In genomic region chr2:237184923-237185580, GRCh38 we compare ENCODE assay signal across 18 cellular contexts.
DNase-seq lines count a peak whose midpoint lies in the region; ATAC-seq and TF ChIP-seq lines count a peak whose summit lies in the region.
"Had no signal": no experiment of that assay in that cellular context is flagged by ENCODE, and none has a peak within 500 bp of the region (broad histone marks: within the 10 kb centered on the region; RNA-seq: fewer than 3 reads in every experiment).

No MANE protein-coding gene starts in this region.

- H3K27ac Mint-ChIP-seq in activated CD4-positive, alpha-beta T cell treated with anti-CD3 and anti-CD28 coated beads, Interleukin-2, amount 10 ng/mL, durations not matched to agents 24 days and 14 days, result no peak overlapping the region
- H3K27ac Mint-ChIP-seq in nephron, result peak overlapping the region in 2 of 3 experiments; percentile 68 to 80

- POLR2A ChIA-PET in Panc1 (lab: Charles Lee), result no interaction called here

- H3K36me3 ChIP-seq in Panc1 (ENCODE audit: control insufficient read depth, insufficient read depth, low read length), result no peaks in the 10 kb centered on the region

- no peak overlapping the region for H3K4me3 ChIP-seq in Panc1 (ENCODE audit: low read depth in 2 of 2, low read length in 2 of 2)

- no peaks in the 10 kb centered on the region for H3K27me3 ChIP-seq in Panc1 (ENCODE audit: control insufficient read depth, insufficient read depth, low read length)

- no peaks in the 10 kb centered on the region for H3K9me3 Mint-ChIP-seq in activated CD4-positive, alpha-beta T cell treated with anti-CD3 and anti-CD28 coated beads, Interleukin-2, amount 10 ng/mL, durations not matched to agents 24 days and 14 days
- H3K9me3 Mint-ChIP-seq in nephron, result peaks cover 7% of the 10 kb centered on the region

- peaks cover 3% of the 10 kb centered on the region; the same call in 1 of the 2 replicates for H3K9me3 ChIP-seq in Panc1 (ENCODE audit: control insufficient read depth, insufficient read depth, low read depth, low read length)

- CTCF ChIA-PET in Panc1 (lab: Charles Lee), result no interaction called here

- H3K36me3 Mint-ChIP-seq in activated CD4-positive, alpha-beta T cell treated with anti-CD3 and anti-CD28 coated beads, Interleukin-2, amount 10 ng/mL, durations not matched to agents 24 days and 14 days (ENCODE audit: low read depth), result no peaks in the 10 kb centered on the region
- no peaks in the 10 kb centered on the region for H3K36me3 Mint-ChIP-seq in nephron (ENCODE audit: low read depth)

- H3K27me3 Mint-ChIP-seq in activated CD4-positive, alpha-beta T cell treated with anti-CD3 and anti-CD28 coated beads, Interleukin-2, amount 10 ng/mL, durations not matched to agents 24 days and 14 days, result peaks cover 6% of the 10 kb centered on the region
- H3K27me3 Mint-ChIP-seq in nephron (ENCODE audit: low read depth), result no peaks in the 10 kb centered on the region

- no peaks in the 10 kb centered on the region for H3K4me1 Mint-ChIP-seq in activated CD4-positive, alpha-beta T cell treated with anti-CD3 and anti-CD28 coated beads, Interleukin-2, amount 10 ng/mL, durations not matched to agents 24 days and 14 days
- H3K4me1 Mint-ChIP-seq in nephron, result peaks cover 45% of the 10 kb centered on the region

- no peak overlapping the region for H3K4me3 Mint-ChIP-seq in activated CD4-positive, alpha-beta T cell treated with anti-CD3 and anti-CD28 coated beads, Interleukin-2, amount 10 ng/mL, durations not matched to agents 24 days and 14 days
- H3K4me3 Mint-ChIP-seq in nephron, result no peak overlapping the region

- peak; percentile 23 for DNase-seq in activated CD4-positive, alpha-beta T cell treated with anti-CD3 and anti-CD28 coated beads, Interleukin-2, amount 10 ng/mL, durations not matched to agents 24 days and 14 days
- DNase-seq in activated CD4-positive, alpha-beta T cell treated with anti-CD3 and anti-CD28 coated beads for 1 hour, result no peak
- DNase-seq in Panc1 (ENCODE audit: low read depth, low spot score) (no peak), T-helper 1 cell (no peak), putamen (ENCODE audit: low spot score) (no peak), AML-193 (lab: John Stamatoyannopoulos, UW) (no peak)
- DNase-seq: 8988T, DND-41, GOT3, KBM-7, NCI-H1048, NCI-H146, NCI-H2081, NCI-H524, SHP77 had no signal

- no TSS peak for BruUV-seq in Panc1 (replicated peaks; lab: Mats Ljungman, UMichigan)

- ATAC-seq in Panc1 (no peak), GM19035 (IDR thresholded peaks at IDR 0.05; ENCODE audit: unreplicated experiment) (no peak)

- peak overlapping the region; percentile 59; the same call in 1 of the 2 replicates for H3K27ac ChIP-seq in Panc1 (ENCODE audit: low read length)
- H3K27ac ChIP-seq: C4-2B had no signal

- H3K4me1 ChIP-seq in Panc1 (ENCODE audit: control insufficient read depth, insufficient read depth, low read length), result no peaks in the 10 kb centered on the region

- in situ Hi-C loops in Panc1 (cut with HindIII; ENCODE audit: low pct_unique_long_range_greater_than_20kb, low sequenced_read_pairs), result no loop called here

- intact Hi-C loops in activated CD4-positive, alpha-beta T cell treated with anti-CD3 and anti-CD28 coated beads, Interleukin-2, amount 10 ng/mL, durations not matched to agents 24 days and 14 days (cut with micrococcal nuclease), result no loop called here
- intact Hi-C loops in Panc1 (cut with micrococcal nuclease; ENCODE audit: unreplicated experiment), result no loop called here

- TF ChIP-seq CTCF in Panc1 (IDR thresholded peaks at IDR 0.05) (no peak), nephron (IDR thresholded peaks at IDR 0.05; ENCODE audit: unreplicated experiment in 3 of 3) (no peak)
